ENCODE assay signal across 22 cellular contexts in the genomic region with DNA sequence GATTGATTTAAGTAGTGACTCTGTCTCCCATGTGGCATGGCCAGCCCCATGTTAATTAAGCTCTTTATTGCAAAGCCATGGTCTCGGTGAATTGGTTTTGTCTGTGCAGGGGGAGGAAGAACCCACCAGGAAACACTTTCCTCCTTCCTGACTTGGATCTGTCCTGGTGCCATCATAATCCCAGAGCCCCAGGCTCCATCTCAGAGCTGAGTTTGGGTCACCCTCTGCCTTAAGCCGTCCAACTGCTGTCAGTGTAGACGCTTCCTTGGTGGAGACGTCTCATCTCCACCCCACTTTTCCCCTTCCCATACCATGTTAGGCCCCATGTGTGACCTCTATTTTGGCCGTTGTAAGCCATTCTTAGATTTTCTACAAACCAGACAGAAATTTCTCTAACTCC. TPM values are rescaled to one million over a fixed set of nuclear protein-coding genes. Genes with fewer than 3 reads are reported as not detected.
A peak's percentile ranks its signal among the peaks of the same experiment; 100 is the strongest.
DNase-seq lines count a peak whose midpoint lies in the region; ATAC-seq and TF ChIP-seq lines count a peak whose summit lies in the region.
"Had no signal": no experiment of that assay in that cellular context is flagged by ENCODE, and none has a peak within 500 bp of the region (broad histone marks: within the 10 kb centered on the region; RNA-seq: fewer than 3 reads in every experiment).

No MANE protein-coding gene starts in this region.

- no peak for TF ChIP-seq EP300 in transverse colon (IDR thresholded peaks at IDR 0.05; ENCODE audit: low read depth)

- peaks cover 0 to 6% of the 10 kb centered on the region in 2 donors for H3K9me3 ChIP-seq in transverse colon
- H3K9me3 ChIP-seq: body of pancreas, thyroid gland had no signal

- H3K36me3 Mint-ChIP-seq in activated CD8-positive, alpha-beta memory T cell treated with anti-CD3 and anti-CD28 coated beads, Interleukin-2, amount 10 ng/mL, durations not matched to agents 7 days and 5 days: peaks cover 2% of the 10 kb centered on the region
- H3K36me3 Mint-ChIP-seq: activated naive CD4-positive, alpha-beta T cell treated with anti-CD3 and anti-CD28 coated beads, Interleukin-2, amount 50 U/mL, for 24 hours had no signal

- H3K4me1 ChIP-seq in transverse colon: peaks cover 18 to 38% (median 18%) of the 10 kb centered on the region in 4 donors
- H3K4me1 ChIP-seq: Caco-2 had no signal

- CTCF ChIA-PET in activated CD8-positive, alpha-beta memory T cell treated with anti-CD3 and anti-CD28 coated beads, Interleukin-2, amount 10 ng/mL, durations not matched to agents 7 days and 5 days (lab: Charles Lee): no interaction called here

- H3K4me1 Mint-ChIP-seq in activated CD8-positive, alpha-beta memory T cell treated with anti-CD3 and anti-CD28 coated beads, Interleukin-2, amount 10 ng/mL, durations not matched to agents 7 days and 5 days: peaks cover 14% of the 10 kb centered on the region

- TF ChIP-seq POLR2A in transverse colon (IDR thresholded peaks at IDR 0.05): no peak

- H3K27me3 ChIP-seq in brain microvascular endothelial cell (replicated peaks): no peaks in the 10 kb centered on the region
- peaks cover 11% of the 10 kb centered on the region for H3K27me3 ChIP-seq in transverse colon
- H3K27me3 ChIP-seq: body of pancreas, thyroid gland had no signal

- H3K4me3 ChIP-seq in brain microvascular endothelial cell (ENCODE audit: low read depth, low read length): no peak overlapping the region
- no peak overlapping the region for H3K4me3 ChIP-seq in transverse colon
- H3K4me3 ChIP-seq: body of pancreas, heart left ventricle, thyroid gland had no signal

- no peak for TF ChIP-seq CTCF in brain microvascular endothelial cell (IDR thresholded peaks at IDR 0.05; ENCODE audit: low read depth, low read length, missing control alignments)
- TF ChIP-seq CTCF in transverse colon (IDR thresholded peaks at IDR 0.05): no peak

- peaks cover 14% of the 10 kb centered on the region for H3K9me3 Mint-ChIP-seq in activated CD8-positive, alpha-beta memory T cell treated with anti-CD3 and anti-CD28 coated beads, Interleukin-2, amount 10 ng/mL, durations not matched to agents 7 days and 5 days (ENCODE audit: low read depth)
- H3K9me3 Mint-ChIP-seq: activated naive CD4-positive, alpha-beta T cell treated with anti-CD3 and anti-CD28 coated beads, Interleukin-2, amount 50 U/mL, for 24 hours; stimulated activated effector memory CD8-positive, alpha-beta T cell treated with anti-CD3 and anti-CD28 coated beads, Interleukin-12 subunit alpha, Interleukin-12 subunit beta, amount 100 ng/mL, for 72 hours had no signal

- no peak overlapping the region for H3K4me3 Mint-ChIP-seq in activated CD8-positive, alpha-beta memory T cell treated with anti-CD3 and anti-CD28 coated beads, Interleukin-2, amount 10 ng/mL, durations not matched to agents 7 days and 5 days
- H3K4me3 Mint-ChIP-seq: activated CD8-positive, alpha-beta T cell treated with anti-CD3 and anti-CD28 coated beads, Interleukin-2, amount 10 ng/mL, durations not matched to agents 7 days and 5 days; activated naive CD4-positive, alpha-beta T cell treated with anti-CD3 and anti-CD28 coated beads, Interleukin-2, amount 50 U/mL, for 24 hours; stimulated activated effector memory CD8-positive, alpha-beta T cell treated with anti-CD3 and anti-CD28 coated beads, Interleukin-12 subunit alpha, Interleukin-12 subunit beta, amount 100 ng/mL, for 72 hours; WTC11 had no signal

- peak; percentile 51 for DNase-seq in activated CD8-positive, alpha-beta memory T cell treated with anti-CD3 and anti-CD28 coated beads for 24 hours
- no peak for DNase-seq in activated CD8-positive, alpha-beta memory T cell treated with anti-CD3 and anti-CD28 coated beads, Interleukin-2, amount 10 ng/mL, durations not matched to agents 7 days and 5 days
- no peak for DNase-seq in brain microvascular endothelial cell
- DNase-seq in posterior vena cava (ENCODE audit: low spot score): peak; percentile 19
- no peak for DNase-seq in transverse colon
- no peak for DNase-seq in stimulated activated CD4-positive, alpha-beta T cell treated with anti-CD3 and anti-CD28 coated beads, Interleukin-4, amount 100 ng/mL, for 1 hour
- no peak for DNase-seq in HCEC 1CT
- DNase-seq in activated CD4-positive, alpha-beta T cell treated with anti-CD3 and anti-CD28 coated beads for 1 hour: no peak
- DNase-seq: activated CD8-positive, alpha-beta T cell treated with anti-CD3 and anti-CD28 coated beads, Interleukin-2, amount 10 ng/mL, durations not matched to agents 7 days and 5 days; body of pancreas; left ventricle myocardium superior; NCI-H510A; right cardiac atrium; RPMI8226; T-helper 9 cell; thyroid gland had no signal

- no peak overlapping the region for H3K27ac Mint-ChIP-seq in activated CD8-positive, alpha-beta memory T cell treated with anti-CD3 and anti-CD28 coated beads, Interleukin-2, amount 10 ng/mL, durations not matched to agents 7 days and 5 days
- H3K27ac Mint-ChIP-seq: activated CD8-positive, alpha-beta T cell treated with anti-CD3 and anti-CD28 coated beads, Interleukin-2, amount 10 ng/mL, durations not matched to agents 7 days and 5 days; activated naive CD4-positive, alpha-beta T cell treated with anti-CD3 and anti-CD28 coated beads, Interleukin-2, amount 50 U/mL, for 24 hours; stimulated activated effector memory CD8-positive, alpha-beta T cell treated with anti-CD3 and anti-CD28 coated beads, Interleukin-12 subunit alpha, Interleukin-12 subunit beta, amount 100 ng/mL, for 72 hours; WTC11 had no signal

- intact Hi-C loops in posterior vena cava (cut with DNase I) (no loop called here), transverse colon (cut with DNase I; ENCODE audit: low total_unique reads) (no loop called here)

- no peaks in the 10 kb centered on the region for H3K36me3 ChIP-seq in brain microvascular endothelial cell (replicated peaks)
- no peaks in the 10 kb centered on the region for H3K36me3 ChIP-seq in transverse colon
- H3K36me3 ChIP-seq: heart left ventricle, thyroid gland had no signal

- H3K27ac ChIP-seq in brain microvascular endothelial cell: peak overlapping the region; percentile 98
- peak overlapping the region; percentile 79 to 95 (median 84) for H3K27ac ChIP-seq in transverse colon
- H3K27ac ChIP-seq: body of pancreas had no signal

- in situ Hi-C loops in brain microvascular endothelial cell (cut with HindIII; ENCODE audit: low pct_ligation_motif_present, low sequenced_read_pairs): loop anchor here (5.0 kb wide), 1 partner anchor 40 kb away; no protein-coding TSS in a partner anchor
- in situ Hi-C loops in transverse colon (cut with MboI; ENCODE audit: low pct_ligation_motif_present in 1 of 4, low pct_unique_long_range_greater_than_20kb in 1 of 4, low sequenced_read_pairs in 3 of 4): no loop called here

- ATAC-seq in activated CD8-positive, alpha-beta memory T cell treated with anti-CD3 and anti-CD28 coated beads, Interleukin-2, amount 10 ng/mL, durations not matched to agents 7 days and 5 days: no peak
- ATAC-seq: activated CD8-positive, alpha-beta T cell treated with anti-CD3 and anti-CD28 coated beads, Interleukin-2, amount 10 ng/mL, durations not matched to agents 7 days and 5 days; body of pancreas; HCT116; heart left ventricle; left ventricle myocardium superior; right cardiac atrium; stimulated activated effector memory CD8-positive, alpha-beta T cell treated with anti-CD3 and anti-CD28 coated beads, Interleukin-12 subunit alpha, Interleukin-12 subunit beta, amount 100 ng/mL, for 72 hours; WTC11 had no signal

- peaks cover 30% of the 10 kb centered on the region for H3K27me3 Mint-ChIP-seq in activated CD8-positive, alpha-beta memory T cell treated with anti-CD3 and anti-CD28 coated beads, Interleukin-2, amount 10 ng/mL, durations not matched to agents 7 days and 5 days

- WGBS in transverse colon (ENCODE audit: low coverage in 1 of 2), 2 donors: 85 to 89% methylated on average over 4 to 5 of the region's 5 CpGs

RNA-seq across cellular contexts. Expression of a gene that starts 36.0 kb away (rescaled TPM):
- 10 to 100 TPM in 1 of 2 experiments, 1 to 10 TPM in 1; 5.0 to 17.9 TPM for total RNA-seq in activated CD8-positive, alpha-beta memory T cell treated with anti-CD3 and anti-CD28 coated beads, Interleukin-2, amount 10 ng/mL, durations not matched to agents 7 days and 5 days
- total RNA-seq in posterior vena cava (1,000 to 10,000 TPM; 1,504 to 1,642 TPM), transverse colon (100 to 1,000 TPM; 172 to 550 (median 346) TPM)

Comparison
In these comparisons a context has a peak if more than half of its experiments do, and no peak if none do; other contexts are left out.
1. DNase-seq: peak in activated CD8-positive, alpha-beta memory T cell treated with anti-CD3 and anti-CD28 coated beads for 24 hours (single experiment) and posterior vena cava (single experiment); none in activated CD8-positive, alpha-beta memory T cell treated with anti-CD3 and anti-CD28 coated beads, Interleukin-2, amount 10 ng/mL, durations not matched to agents 7 days and 5 days (single experiment), brain microvascular endothelial cell (single experiment), transverse colon (single experiment), stimulated activated CD4-positive, alpha-beta T cell treated with anti-CD3 and anti-CD28 coated beads, Interleukin-4, amount 100 ng/mL, for 1 hour (single experiment), HCEC 1CT (single experiment) and activated CD4-positive, alpha-beta T cell treated with anti-CD3 and anti-CD28 coated beads for 1 hour (single experiment).
2. RNA of a gene that starts 36.0 kb away (total RNA-seq): 1,504 to 1,642 TPM in posterior vena cava and 172 to 550 TPM in transverse colon; 5.0 to 17.9 TPM in activated CD8-positive, alpha-beta memory T cell treated with anti-CD3 and anti-CD28 coated beads, Interleukin-2, amount 10 ng/mL, durations not matched to agents 7 days and 5 days; every median in the first group is over 4 times any median in the second.